Comparison of ENCODE assay signal across 11 cellular contexts in the genomic region with DNA sequence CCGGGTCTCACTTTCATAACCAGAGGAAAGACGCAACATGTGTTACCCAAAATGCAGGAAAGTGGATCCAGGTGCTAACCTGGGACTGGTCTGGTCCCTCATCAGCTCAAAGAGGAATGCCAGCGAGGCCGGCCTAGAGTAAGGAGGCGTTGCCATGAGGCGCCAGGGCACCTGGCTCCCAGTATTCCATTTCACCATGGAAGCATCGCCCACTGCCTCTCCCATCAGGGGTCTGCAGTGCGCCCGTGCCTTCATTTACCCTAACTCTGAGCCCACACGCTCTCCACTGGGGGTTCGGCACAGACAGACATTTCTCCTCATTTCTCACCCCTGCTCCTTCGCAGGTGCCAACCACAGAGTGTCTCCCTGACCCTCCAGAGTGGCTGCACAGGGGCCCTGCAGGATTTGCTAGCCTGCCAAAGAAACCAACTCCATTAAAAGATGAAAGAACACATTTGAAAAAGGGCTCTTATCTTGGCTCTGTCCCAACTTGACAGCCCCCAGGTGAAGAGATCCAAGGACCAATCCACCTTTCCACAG.
DNase-seq lines count a peak whose midpoint lies in the region; ATAC-seq and TF ChIP-seq lines count a peak whose summit lies in the region.
"Had no signal": no experiment of that assay in that cellular context is flagged by ENCODE, and none has a peak within 500 bp of the region (broad histone marks: within the 10 kb centered on the region; RNA-seq: fewer than 3 reads in every experiment).

No MANE protein-coding gene starts in this region.

- peak overlapping the region; percentile 59 for H3K4me3 Mint-ChIP-seq in dendritic cell treated with granulocyte-macrophage colony-stimulating factor and Interleukin-4, amounts not matched to agents 40 ng/mL and 50 ng/mL, for 4 days

- no peaks in the 10 kb centered on the region for H3K27me3 Mint-ChIP-seq in dendritic cell treated with granulocyte-macrophage colony-stimulating factor and Interleukin-4, amounts not matched to agents 40 ng/mL and 50 ng/mL, for 4 days

- POLR2A ChIA-PET in AG04449 (lab: Yijun Ruan, JAX), result no interaction called here

- peak overlapping the region; percentile 80 for H3K27ac ChIP-seq in OCI-LY1 (ENCODE audit: low read depth, low read length, poor library complexity, severe bottlenecking)
- peak overlapping the region; percentile 56 for H3K27ac ChIP-seq in psoas muscle

- H3K27me3 ChIP-seq in OCI-LY1 (ENCODE audit: insufficient read depth, low read length) (no peaks in the 10 kb centered on the region), psoas muscle (ENCODE audit: insufficient read depth in 3 of 3, low read length in 2 of 3) (no peaks in the 10 kb centered on the region)
- H3K27me3 ChIP-seq: BE2C had no signal

- 97 to 99% (median 98%) methylated on average over 12 of the region's 12 CpGs for WGBS in psoas muscle, 3 donors

- peaks cover 85% of the 10 kb centered on the region for H3K4me1 Mint-ChIP-seq in dendritic cell treated with granulocyte-macrophage colony-stimulating factor and Interleukin-4, amounts not matched to agents 40 ng/mL and 50 ng/mL, for 4 days (ENCODE audit: low read depth)

- no peak for DNase-seq in AG04449 (ENCODE audit: low read depth, low spot score)
- no peak for DNase-seq in psoas muscle
- DNase-seq in activated CD4-positive, CD25-positive, alpha-beta regulatory T cell treated with anti-CD3 and anti-CD28 coated beads, Interleukin-2, amount 50 U/mL, for 72 hours, result no peak
- no peak for DNase-seq in omental fat pad (ENCODE audit: low spot score)
- no peak for DNase-seq in NOMO-1 treated with dmso at 0.1 percent for 144 hours (lab: John Stamatoyannopoulos, UW; ENCODE audit: unreplicated experiment)
- DNase-seq: BE2C; NCI-H1417; stimulated activated CD4-positive, alpha-beta T cell treated with anti-CD3 and anti-CD28 coated beads, Interleukin-4, amount 100 ng/mL, for 24 hours had no signal

- intact Hi-C loops in dendritic cell treated with granulocyte-macrophage colony-stimulating factor and Interleukin-4, amounts not matched to agents 40 ng/mL and 50 ng/mL, for 4 days (cut with micrococcal nuclease), result no loop called here
- intact Hi-C loops in psoas muscle (cut with DNase I), result no loop called here

- no peaks in the 10 kb centered on the region for H3K9me2 ChIP-seq in OCI-LY1 (ENCODE audit: low read depth, low read length)

- H3K36me3 ChIP-seq in OCI-LY1 (ENCODE audit: insufficient read depth, low read length) (no peaks in the 10 kb centered on the region), psoas muscle (ENCODE audit: insufficient read depth in 1 of 2, low read depth in 1 of 2) (peaks cover 0 to 3% of the 10 kb centered on the region in 2 donors)
- H3K36me3 ChIP-seq: BE2C had no signal

- H3K9ac ChIP-seq in OCI-LY1 (ENCODE audit: low read length), result peak overlapping the region; percentile 61

- H3K79me2 ChIP-seq in OCI-LY1 (ENCODE audit: insufficient read depth, low read length), result no peaks in the 10 kb centered on the region

- peaks cover 6% of the 10 kb centered on the region for H3K36me3 Mint-ChIP-seq in dendritic cell treated with granulocyte-macrophage colony-stimulating factor and Interleukin-4, amounts not matched to agents 40 ng/mL and 50 ng/mL, for 4 days (ENCODE audit: low read depth)

- no peaks in the 10 kb centered on the region for H3F3A ChIP-seq in OCI-LY1 (ENCODE audit: insufficient read depth, low read length)

- H2AFZ ChIP-seq in OCI-LY1 (ENCODE audit: low read length), result no peak overlapping the region

- CTCF ChIA-PET in AG04449 (lab: Yijun Ruan, JAX), result interaction anchor here (1.5 kb wide), 1 partner anchor 11 kb away, joined by 4 read pairs; no protein-coding TSS in a partner anchor

- no peak for ATAC-seq in psoas muscle
- no peak for ATAC-seq in HG02763 (IDR thresholded peaks at IDR 0.05; ENCODE audit: unreplicated experiment)
- ATAC-seq in omental fat pad (ENCODE audit: low FRiP score), result no peak

- H3K9me3 Mint-ChIP-seq in dendritic cell treated with granulocyte-macrophage colony-stimulating factor and Interleukin-4, amounts not matched to agents 40 ng/mL and 50 ng/mL, for 4 days, result no peaks in the 10 kb centered on the region

- peak overlapping the region; percentile 81 for H3K27ac Mint-ChIP-seq in dendritic cell treated with granulocyte-macrophage colony-stimulating factor and Interleukin-4, amounts not matched to agents 40 ng/mL and 50 ng/mL, for 4 days

- no peak for TF ChIP-seq CTCF in AG04449 (IDR thresholded peaks at IDR 0.05; ENCODE audit: insufficient read depth, low read length, missing control alignments)
- TF ChIP-seq CTCF in OCI-LY1 (IDR thresholded peaks at IDR 0.05; ENCODE audit: low read length), result no peak
- TF ChIP-seq CTCF in psoas muscle (IDR thresholded peaks at IDR 0.05), result no peak
- TF ChIP-seq CTCF in omental fat pad (IDR thresholded peaks at IDR 0.05), result no peak

- H3K9me3 ChIP-seq in OCI-LY1 (ENCODE audit: low read length), result no peaks in the 10 kb centered on the region
- no peaks in the 10 kb centered on the region for H3K9me3 ChIP-seq in psoas muscle
- H3K9me3 ChIP-seq: BE2C had no signal

- peak overlapping the region; percentile 3; the same call in 1 of the 2 replicates for H3K4me3 ChIP-seq in AG04449 (ENCODE audit: low read depth, low read length)
- H3K4me3 ChIP-seq in OCI-LY1 (ENCODE audit: low read depth, low read length, poor library complexity, severe bottlenecking), result peak overlapping the region; percentile 59
- H3K4me3 ChIP-seq in psoas muscle, result no peak overlapping the region

- H4K20me1 ChIP-seq in OCI-LY1 (ENCODE audit: insufficient read depth, low read length), result no peaks in the 10 kb centered on the region

- H3K4me1 ChIP-seq in OCI-LY1 (ENCODE audit: insufficient read depth, low read length, severe bottlenecking), result peaks cover 51% of the 10 kb centered on the region
- peaks cover 60% of the 10 kb centered on the region for H3K4me1 ChIP-seq in psoas muscle
- H3K4me1 ChIP-seq: BE2C had no signal

- peak overlapping the region; percentile 71 for H3K4me2 ChIP-seq in OCI-LY1 (ENCODE audit: low read length)
